ENCODE assay signal across 18 cellular contexts in genomic region chr1:10161121-10161520, GRCh38. TPM values are rescaled to one million over a fixed set of nuclear protein-coding genes. Genes with fewer than 3 reads are reported as not detected.
A peak's percentile ranks its signal among the peaks of the same experiment; 100 is the strongest.
DNase-seq lines count a peak whose midpoint lies in the region; TF ChIP-seq lines count a peak whose summit lies in the region.
"Had no signal": no experiment of that assay in that cellular context is flagged by ENCODE, and none has a peak within 500 bp of the region (broad histone marks: within the 10 kb centered on the region; RNA-seq: fewer than 3 reads in every experiment).

No MANE protein-coding gene starts in this region.

- intact Hi-C loops in transverse colon (cut with DNase I; ENCODE audit: low total_unique reads): no loop called here
- intact Hi-C loops in colonic mucosa (cut with DNase I): no loop called here

- TF ChIP-seq CTCF in glutamatergic neuron (IDR thresholded peaks at IDR 0.05; ENCODE audit: partially characterized antibody, unreplicated experiment): no peak
- TF ChIP-seq CTCF in transverse colon (IDR thresholded peaks at IDR 0.05): no peak
- TF ChIP-seq CTCF in colonic mucosa (IDR thresholded peaks at IDR 0.05): no peak

- H3K27me3 ChIP-seq in transverse colon: no peaks in the 10 kb centered on the region
- no peaks in the 10 kb centered on the region for H3K27me3 ChIP-seq in colonic mucosa
- H3K27me3 ChIP-seq: breast epithelium, testis had no signal

- peak overlapping the region; percentile 1 for H3K27ac Mint-ChIP-seq in activated T-cell treated with anti-CD3 and anti-CD28 coated beads, Interleukin-2, amount 50 U/mL, for 24 hours
- H3K27ac Mint-ChIP-seq in glutamatergic neuron (ENCODE audit: unreplicated experiment): peak overlapping the region; percentile 95
- H3K27ac Mint-ChIP-seq: activated CD4-positive, alpha-beta memory T cell treated with anti-CD3 and anti-CD28 coated beads, Interleukin-2, amount 10 ng/mL, durations not matched to agents 7 days and 5 days; activated T-helper 2 cell treated with anti-CD3 and anti-CD28 coated beads, Interferon-gamma antibody, Interleukin-2, Interleukin-4, amounts not matched to agents 10 μg/mL and 5 μg/mL and 100 μg/mL, durations not matched to agents 14 hours and 24 hours and 36 hours; immature natural killer cell had no signal

- H3K36me3 Mint-ChIP-seq in activated T-cell treated with anti-CD3 and anti-CD28 coated beads, Interleukin-2, amount 50 U/mL, for 24 hours (ENCODE audit: low read depth): peaks cover 61% of the 10 kb centered on the region
- no peaks in the 10 kb centered on the region for H3K36me3 Mint-ChIP-seq in glutamatergic neuron (ENCODE audit: unreplicated experiment)

- no peak overlapping the region for H3K4me3 ChIP-seq in transverse colon
- no peak overlapping the region for H3K4me3 ChIP-seq in colonic mucosa
- H3K4me3 ChIP-seq: breast epithelium, skin epidermis, testis had no signal

- TF ChIP-seq POLR2A in transverse colon (IDR thresholded peaks at IDR 0.05): no peak

- H3K9ac ChIP-seq in colonic mucosa (ENCODE audit: low read depth in 2 of 2, low read length in 2 of 2): no peak overlapping the region

- no peak for TF ChIP-seq EP300 in transverse colon (IDR thresholded peaks at IDR 0.05; ENCODE audit: low read depth)

- no peaks in the 10 kb centered on the region for H3K4me1 Mint-ChIP-seq in activated T-cell treated with anti-CD3 and anti-CD28 coated beads, Interleukin-2, amount 50 U/mL, for 24 hours (ENCODE audit: low read depth)
- H3K4me1 Mint-ChIP-seq in glutamatergic neuron (ENCODE audit: low read depth, unreplicated experiment): peaks cover 16% of the 10 kb centered on the region
- H3K4me1 Mint-ChIP-seq: activated CD4-positive, alpha-beta memory T cell treated with anti-CD3 and anti-CD28 coated beads, Interleukin-2, amount 10 ng/mL, durations not matched to agents 7 days and 5 days; immature natural killer cell had no signal

- H3K27ac ChIP-seq in transverse colon (peak overlapping the region; percentile 9 to 68 (median 52)), colonic mucosa (no peak overlapping the region)
- H3K27ac ChIP-seq: breast epithelium, testis had no signal

- H3K9me3 Mint-ChIP-seq in activated T-cell treated with anti-CD3 and anti-CD28 coated beads, Interleukin-2, amount 50 U/mL, for 24 hours: no peaks in the 10 kb centered on the region
- peaks cover 7% of the 10 kb centered on the region for H3K9me3 Mint-ChIP-seq in glutamatergic neuron (ENCODE audit: unreplicated experiment)
- H3K9me3 Mint-ChIP-seq: activated CD4-positive, alpha-beta memory T cell treated with anti-CD3 and anti-CD28 coated beads, Interleukin-2, amount 10 ng/mL, durations not matched to agents 7 days and 5 days; activated T-helper 2 cell treated with anti-CD3 and anti-CD28 coated beads, Interferon-gamma antibody, Interleukin-2, Interleukin-4, amounts not matched to agents 10 μg/mL and 5 μg/mL and 100 μg/mL, durations not matched to agents 14 hours and 24 hours and 36 hours; immature natural killer cell had no signal

- 71% methylated on average over 1 to 11 of the region's 11 CpGs for WGBS in transverse colon (ENCODE audit: low coverage in 1 of 2), 2 donors

- H3K9me3 ChIP-seq in transverse colon: no peaks in the 10 kb centered on the region
- no peaks in the 10 kb centered on the region for H3K9me3 ChIP-seq in colonic mucosa
- H3K9me3 ChIP-seq: breast epithelium, testis had no signal

- in situ Hi-C loops in transverse colon (cut with MboI; ENCODE audit: low pct_ligation_motif_present in 1 of 4, low pct_unique_long_range_greater_than_20kb in 1 of 4, low sequenced_read_pairs in 3 of 4): no loop called here

- H3K36me3 ChIP-seq in transverse colon (peaks cover 0 to 20% (median 6%) of the 10 kb centered on the region in 4 donors), colonic mucosa (no peaks in the 10 kb centered on the region)

- H3K27me3 Mint-ChIP-seq in activated T-cell treated with anti-CD3 and anti-CD28 coated beads, Interleukin-2, amount 50 U/mL, for 24 hours: no peaks in the 10 kb centered on the region
- peaks cover 6% of the 10 kb centered on the region for H3K27me3 Mint-ChIP-seq in glutamatergic neuron (ENCODE audit: unreplicated experiment)
- H3K27me3 Mint-ChIP-seq: activated CD4-positive, alpha-beta memory T cell treated with anti-CD3 and anti-CD28 coated beads, Interleukin-2, amount 10 ng/mL, durations not matched to agents 7 days and 5 days had no signal

- no peak overlapping the region for H3K4me3 Mint-ChIP-seq in activated T-cell treated with anti-CD3 and anti-CD28 coated beads, Interleukin-2, amount 50 U/mL, for 24 hours
- H3K4me3 Mint-ChIP-seq in glutamatergic neuron (ENCODE audit: unreplicated experiment): peak overlapping the region; percentile 39
- H3K4me3 Mint-ChIP-seq: activated CD4-positive, alpha-beta memory T cell treated with anti-CD3 and anti-CD28 coated beads, Interleukin-2, amount 10 ng/mL, durations not matched to agents 7 days and 5 days; immature natural killer cell had no signal

- H3K4me1 ChIP-seq in transverse colon (peaks cover 0 to 7% (median 0%) of the 10 kb centered on the region in 4 donors), colonic mucosa (no peaks in the 10 kb centered on the region)
- H3K4me1 ChIP-seq: breast epithelium, testis had no signal

- no peak for DNase-seq in activated T-cell treated with anti-CD3 and anti-CD28 coated beads, Interleukin-2, amount 50 U/mL, for 24 hours
- no peak for DNase-seq in activated T-cell treated with anti-CD3 and anti-CD28 coated beads, Interleukin-2, amount 50 U/mL, for 48 hours
- DNase-seq in glutamatergic neuron (peak; percentile 49), occipital lobe (lab: John Stamatoyannopoulos, UW) (peak; percentile 15), transverse colon (no peak), dedifferentiated amniotic fluid mesenchymal stem cell (ENCODE audit: extremely low spot score) (no peak), colonic mucosa (no peak)
- no peak for DNase-seq in stimulated activated CD4-positive, alpha-beta T cell treated with anti-CD3 and anti-CD28 coated beads, Interleukin-2, amount 100 ng/mL, for 24 hours
- DNase-seq: activated CD4-positive, alpha-beta memory T cell treated with anti-CD3 and anti-CD28 coated beads, Interleukin-2, amount 10 ng/mL, durations not matched to agents 7 days and 5 days; COR-L47; HCEC 1CT; immature natural killer cell; NK-92 treated with Interleukin-12 subunit alpha and Interleukin-12 subunit beta, amount 100 ng/mL, for 24 hours; SHP77 treated with DMSO at 0.1 percent for 48 hours; testis had no signal

RNA-seq across cellular contexts. Expression of gene KIF1B, which starts 49.2 kb away (rescaled TPM):
- total RNA-seq in glutamatergic neuron (ENCODE audit: unreplicated experiment) (261 TPM), occipital lobe (210 TPM), transverse colon (10 to 100 TPM; 50.9 to 87.9 (median 71.4) TPM), colonic mucosa (10 to 100 TPM; 39.7 to 47.4 TPM)

Comparison
In these comparisons a context has a peak if more than half of its experiments do, and no peak if none do; other contexts are left out.
1. DNase-seq: peak in glutamatergic neuron (single experiment) and occipital lobe (single experiment); none in activated T-cell treated with anti-CD3 and anti-CD28 coated beads, Interleukin-2, amount 50 U/mL, for 24 hours (single experiment), activated T-cell treated with anti-CD3 and anti-CD28 coated beads, Interleukin-2, amount 50 U/mL, for 48 hours (0 of 2), transverse colon (single experiment), dedifferentiated amniotic fluid mesenchymal stem cell (single experiment), colonic mucosa (single experiment) and stimulated activated CD4-positive, alpha-beta T cell treated with anti-CD3 and anti-CD28 coated beads, Interleukin-2, amount 100 ng/mL, for 24 hours (0 of 2).